ENCODE assay signal across 8 cellular contexts in the genomic region with DNA sequence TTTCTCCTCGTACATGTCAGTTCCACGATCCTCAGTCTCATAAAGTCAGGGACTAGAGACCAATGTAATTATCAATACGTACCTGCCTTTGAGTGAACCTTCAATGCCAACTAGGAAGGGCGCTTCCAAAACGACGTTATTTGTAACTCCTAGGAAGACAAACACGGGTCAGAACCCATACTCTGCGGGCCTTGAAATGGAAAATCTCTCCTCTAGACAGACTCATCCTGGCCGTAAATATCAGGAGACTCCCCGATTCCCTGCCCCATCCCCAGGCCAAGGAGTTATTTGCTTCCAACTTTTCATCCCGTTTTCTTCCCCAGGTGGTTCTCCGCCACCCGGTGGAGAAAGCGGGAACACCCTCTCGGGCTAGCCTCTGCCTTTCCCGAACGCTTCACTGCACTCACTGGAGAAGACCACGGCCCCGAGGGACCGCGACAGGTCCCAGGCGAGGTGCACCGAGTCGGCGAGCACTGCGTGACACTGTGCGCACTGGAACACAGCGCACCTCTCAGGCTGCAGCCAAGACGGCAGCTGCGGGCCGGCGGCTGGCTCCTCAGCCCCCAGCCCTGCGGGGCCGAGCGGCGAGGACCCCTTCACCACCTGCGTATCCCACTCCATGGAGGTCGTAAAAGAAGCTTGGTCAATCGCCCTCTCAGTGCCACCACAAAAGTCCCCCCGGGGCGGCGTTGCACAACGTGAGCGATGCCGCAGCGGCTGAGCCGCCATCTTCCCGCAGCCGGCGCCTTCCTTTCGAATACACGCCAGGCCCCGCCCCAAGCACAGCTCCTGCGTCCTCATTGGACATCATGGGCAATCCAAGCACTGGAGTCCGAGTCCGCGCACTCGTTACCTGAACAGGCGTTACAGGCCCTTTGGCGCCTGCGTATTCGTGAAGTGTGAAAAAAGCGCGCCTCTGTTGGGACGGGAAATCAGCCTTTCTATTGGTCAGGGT. TPM values are rescaled to one million over a fixed set of nuclear protein-coding genes. Genes with fewer than 3 reads are reported as not detected.
DNase-seq lines count a peak whose midpoint lies in the region; ATAC-seq and TF ChIP-seq lines count a peak whose summit lies in the region.

A gene (minus strand): TSS at position 759 of the 955 bp plus-strand sequence. CDS start 30 bp downstream, at position 729.

- H3K4me1 ChIP-seq in muscle layer of colon (ENCODE audit: insufficient read depth, low read length) = peaks cover 12% of the 10 kb centered on the region

- H3K9me3 ChIP-seq in muscle layer of colon (ENCODE audit: low read length) = no peaks in the 10 kb centered on the region

- peak within 1 kb of the TSS; percentile 97 to 100 (median 100) for H3K4me3 Mint-ChIP-seq in IgD-negative memory B cell

- H3K4me1 Mint-ChIP-seq in IgD-negative memory B cell = peaks cover 7 to 24% (median 24%) of the 10 kb centered on the region in 3 donors

- peak within 1 kb of the TSS; percentile 87 to 96 for H3K4me3 ChIP-seq in muscle layer of colon (ENCODE audit: low read depth in 1 of 2, low read length in 2 of 2)

- H3K27me3 Mint-ChIP-seq in IgD-negative memory B cell = no peaks in the 10 kb centered on the region

- H3K9me3 Mint-ChIP-seq in IgD-negative memory B cell = no peaks in the 10 kb centered on the region

- peak within 1 kb of the TSS; percentile 58 for H3K27ac ChIP-seq in muscle layer of colon (ENCODE audit: low read depth, low read length)

- peak; percentile 99 for TF ChIP-seq POLR2A in erythroblast (IDR thresholded peaks at IDR 0.05; ENCODE audit: low read length)

- H3K36me3 Mint-ChIP-seq in IgD-negative memory B cell = peaks cover 2% of the 10 kb centered on the region

- H3K36me3 ChIP-seq in muscle layer of colon (ENCODE audit: insufficient read depth, low read length) = no peaks in the 10 kb centered on the region

- H3K27me3 ChIP-seq in muscle layer of colon (ENCODE audit: control insufficient read depth in 1 of 2, insufficient read depth in 2 of 2, low read length in 2 of 2) = no peaks in the 10 kb centered on the region

- peak; percentile 87 for ATAC-seq in GM21529 (IDR thresholded peaks at IDR 0.05; ENCODE audit: unreplicated experiment)

- H3K27ac Mint-ChIP-seq in IgD-negative memory B cell = peak within 1 kb of the TSS; percentile 92 to 98 (median 98)

- DNase-seq in DMS153 treated with DMSO at 0.1 percent for 48 hours (lab: John Stamatoyannopoulos, UW; ENCODE audit: unreplicated experiment) (peak; percentile 67), OCI-M1 (lab: John Stamatoyannopoulos, UW) (peak; percentile 99), activated T-cell treated with anti-CD3 and anti-CD28 coated beads for 4 hours (peak; percentile 97), erythroblast (lab: John Stamatoyannopoulos, UW) (peak; percentile 99 to 100)
- DNase-seq in stimulated activated CD8-positive, alpha-beta memory T cell treated with anti-CD3 and anti-CD28 coated beads, Interleukin-7, amount 100 ng/mL, for 24 hours (ENCODE audit: low read depth) = peak; percentile 97

- peak within 1 kb of the TSS; percentile 46 for H3K9ac ChIP-seq in muscle layer of colon (ENCODE audit: low read length)

RNA-seq across cellular contexts. Expression of the gene that starts here (rescaled TPM):
- 0.68 TPM for polyA plus RNA-seq in IgD-negative memory B cell

Comparison
In these comparisons a context has a peak if more than half of its experiments do, and no peak if none do; other contexts are left out.
1. Peak in every context shown above with its lines: DNase-seq, ATAC-seq, H3K4me3 ChIP-seq and H3K27ac ChIP-seq.